Comparison of ENCODE assay signal across 29 cellular contexts in genomic region chr9:13614060-13614459, GRCh38.
"Had no signal": no experiment of that assay in that cellular context is flagged by ENCODE, and none has a peak within 500 bp of the region (broad histone marks: within the 10 kb centered on the region; RNA-seq: fewer than 3 reads in every experiment).

No MANE protein-coding gene starts in this region.

- H3K27me3 ChIP-seq: esophagus muscularis mucosa, foreskin keratinocyte, heart left ventricle, neural progenitor cell, right atrium auricular region, spleen, suprapubic skin, tibial artery, upper lobe of right lung had no signal

- H3K27me3 Mint-ChIP-seq: activated CD4-positive, alpha-beta T cell treated with anti-CD3 and anti-CD28 coated beads, Interleukin-2, amount 10 ng/mL, durations not matched to agents 24 days and 14 days; activated CD8-positive, alpha-beta memory T cell treated with anti-CD3 and anti-CD28 coated beads, Interleukin-2, amount 10 ng/mL, durations not matched to agents 7 days and 5 days; activated CD8-positive, alpha-beta T cell treated with anti-CD3 and anti-CD28 coated beads for 36 hours; activated naive CD8-positive, alpha-beta T cell; central memory CD8-positive, alpha-beta T cell; dendritic cell treated with granulocyte-macrophage colony-stimulating factor and Interleukin-4, amounts not matched to agents 40 ng/mL and 50 ng/mL, for 4 days; naive thymus-derived CD8-positive, alpha-beta T cell had no signal

- ATAC-seq: activated CD4-positive, CD25-positive, alpha-beta regulatory T cell treated with anti-CD3 and anti-CD28 coated beads, Interleukin-2, amount 50 U/mL, for 24 hours; activated CD8-positive, alpha-beta memory T cell treated with anti-CD3 and anti-CD28 coated beads, Interleukin-2, amount 10 ng/mL, durations not matched to agents 7 days and 5 days; activated CD8-positive, alpha-beta T cell treated with anti-CD3 and anti-CD28 coated beads for 36 hours; foreskin keratinocyte; heart left ventricle; naive thymus-derived CD8-positive, alpha-beta T cell; upper lobe of right lung had no signal

- H3K36me3 ChIP-seq: esophagus muscularis mucosa, heart left ventricle, neural progenitor cell, right atrium auricular region, spleen, suprapubic skin, tibial artery, upper lobe of right lung, WERI-Rb-1 had no signal

- H3K27ac Mint-ChIP-seq: activated CD4-positive, alpha-beta T cell treated with anti-CD3 and anti-CD28 coated beads, Interleukin-2, amount 10 ng/mL, durations not matched to agents 24 days and 14 days; activated CD8-positive, alpha-beta memory T cell treated with anti-CD3 and anti-CD28 coated beads, Interleukin-2, amount 10 ng/mL, durations not matched to agents 7 days and 5 days; activated CD8-positive, alpha-beta T cell treated with anti-CD3 and anti-CD28 coated beads for 36 hours; activated naive CD8-positive, alpha-beta T cell; activated T-helper 2 cell treated with anti-CD3 and anti-CD28 coated beads, Interferon-gamma antibody, Interleukin-2, Interleukin-4, amounts not matched to agents 10 μg/mL and 5 μg/mL and 100 μg/mL, durations not matched to agents 14 hours and 24 hours and 36 hours; dendritic cell treated with granulocyte-macrophage colony-stimulating factor and Interleukin-4, amounts not matched to agents 40 ng/mL and 50 ng/mL, for 4 days; immature natural killer cell; naive thymus-derived CD8-positive, alpha-beta T cell; neural progenitor cell had no signal

- H3K4me3 ChIP-seq: esophagus muscularis mucosa, heart left ventricle, neural progenitor cell, right atrium auricular region, spleen, suprapubic skin, tibial artery, upper lobe of right lung had no signal

- H3K27ac ChIP-seq: esophagus muscularis mucosa, foreskin keratinocyte, heart left ventricle, neural progenitor cell, parathyroid adenoma, right atrium auricular region, spleen, suprapubic skin, tibial artery, upper lobe of right lung, WERI-Rb-1 had no signal

- H3K4me1 ChIP-seq: foreskin keratinocyte, parathyroid adenoma, right atrium auricular region, spleen, upper lobe of right lung had no signal

- H3K36me3 Mint-ChIP-seq: activated CD8-positive, alpha-beta memory T cell treated with anti-CD3 and anti-CD28 coated beads, Interleukin-2, amount 10 ng/mL, durations not matched to agents 7 days and 5 days; activated naive CD8-positive, alpha-beta T cell; immature natural killer cell; naive thymus-derived CD8-positive, alpha-beta T cell had no signal

- H3K9me3 ChIP-seq: esophagus muscularis mucosa, suprapubic skin, tibial artery, upper lobe of right lung had no signal

- H3K9me3 Mint-ChIP-seq: activated CD4-positive, alpha-beta T cell treated with anti-CD3 and anti-CD28 coated beads, Interleukin-2, amount 10 ng/mL, durations not matched to agents 24 days and 14 days; dendritic cell treated with granulocyte-macrophage colony-stimulating factor and Interleukin-4, amounts not matched to agents 40 ng/mL and 50 ng/mL, for 4 days had no signal

- H3K4me1 Mint-ChIP-seq: activated CD4-positive, alpha-beta T cell treated with anti-CD3 and anti-CD28 coated beads, Interleukin-2, amount 10 ng/mL, durations not matched to agents 24 days and 14 days; activated CD8-positive, alpha-beta memory T cell treated with anti-CD3 and anti-CD28 coated beads, Interleukin-2, amount 10 ng/mL, durations not matched to agents 7 days and 5 days; central memory CD8-positive, alpha-beta T cell; immature natural killer cell; naive thymus-derived CD8-positive, alpha-beta T cell had no signal

- FAIRE-seq: bronchial epithelial cell had no signal

- DNase-seq: activated CD4-positive, alpha-beta T cell treated with anti-CD3 and anti-CD28 coated beads, Interleukin-2, amount 10 ng/mL, durations not matched to agents 24 days and 14 days; activated CD8-positive, alpha-beta memory T cell treated with anti-CD3 and anti-CD28 coated beads, Interleukin-2, amount 10 ng/mL, durations not matched to agents 7 days and 5 days; activated CD8-positive, alpha-beta T cell treated with anti-CD3 and anti-CD28 coated beads for 36 hours; activated naive CD4-positive, alpha-beta T cell treated with Interleukin-2 at 50 U/mL for 16 hours; activated T-cell treated with anti-CD3 and anti-CD28 coated beads, Interleukin-2, amount 50 U/mL, for 48 hours; anterior cingulate cortex; foreskin keratinocyte; heart left ventricle; hypothalamus; immature natural killer cell; naive thymus-derived CD8-positive, alpha-beta T cell; occipital lobe; spleen; stimulated activated naive CD4-positive, alpha-beta T cell; T1000; tibial artery; upper lobe of right lung; WERI-Rb-1 had no signal

- H3K4me3 Mint-ChIP-seq: activated CD4-positive, alpha-beta T cell treated with anti-CD3 and anti-CD28 coated beads, Interleukin-2, amount 10 ng/mL, durations not matched to agents 24 days and 14 days; activated CD8-positive, alpha-beta memory T cell treated with anti-CD3 and anti-CD28 coated beads, Interleukin-2, amount 10 ng/mL, durations not matched to agents 7 days and 5 days; activated CD8-positive, alpha-beta T cell treated with anti-CD3 and anti-CD28 coated beads for 36 hours; activated naive CD8-positive, alpha-beta T cell; central memory CD8-positive, alpha-beta T cell; dendritic cell treated with granulocyte-macrophage colony-stimulating factor and Interleukin-4, amounts not matched to agents 40 ng/mL and 50 ng/mL, for 4 days; immature natural killer cell; naive thymus-derived CD8-positive, alpha-beta T cell; neural progenitor cell had no signal
